Comparison of ENCODE assay signal across 27 cellular contexts in genomic region chr7:54940748-54941147, GRCh38.
"Had no signal": no experiment of that assay in that cellular context is flagged by ENCODE, and none has a peak within 500 bp of the region (broad histone marks: within the 10 kb centered on the region; RNA-seq: fewer than 3 reads in every experiment).

No MANE protein-coding gene starts in this region.

- DNase-seq: activated CD4-positive, alpha-beta memory T cell treated with anti-CD3 and anti-CD28 coated beads for 36 hours; activated CD4-positive, alpha-beta T cell treated with anti-CD3 and anti-CD28 coated beads for 36 hours; activated CD4-positive, alpha-beta T cell treated with anti-CD3 and anti-CD28 coated beads, Interleukin-2, amount 10 ng/mL, durations not matched to agents 24 days and 14 days; activated CD4-positive, CD25-positive, alpha-beta regulatory T cell; activated CD4-positive, CD25-positive, alpha-beta regulatory T cell treated with anti-CD3 and anti-CD28 coated beads, Interleukin-2, amount 50 U/mL, for 72 hours; activated CD8-positive, alpha-beta memory T cell treated with anti-CD3 and anti-CD28 coated beads, Interleukin-2, amount 10 ng/mL, durations not matched to agents 7 days and 5 days; activated CD8-positive, alpha-beta memory T cell treated with anti-CD3 and anti-CD28 coated beads, Interleukin-2, amount 50 U/mL, for 4 hours; activated CD8-positive, alpha-beta T cell treated with anti-CD3 and anti-CD28 coated beads, Interleukin-2, amount 10 ng/mL, durations not matched to agents 7 days and 5 days; activated effector memory CD4-positive, alpha-beta T cell treated with anti-CD3 and anti-CD28 coated beads, Interleukin-2, amount 50 U/mL, for 16 hours; activated naive CD4-positive, alpha-beta T cell treated with anti-CD3 and anti-CD28 coated beads, Interleukin-2, amount 10 ng/mL, durations not matched to agents 7 days and 5 days; activated naive CD8-positive, alpha-beta T cell treated with anti-CD3 and anti-CD28 coated beads, Interleukin-2, amount 10 ng/mL, durations not matched to agents 7 days and 5 days; activated T-cell treated with anti-CD3 and anti-CD28 coated beads, Interleukin-2, amount 50 U/mL, for 1 hour; activated T-cell treated with anti-CD3 and anti-CD28 coated beads, Interleukin-2, amount 50 U/mL, for 48 hours; central memory CD4-positive, alpha-beta T cell; cerebellar nuclear complex; colonic mucosa; dorsolateral prefrontal cortex; effector memory CD8-positive, alpha-beta T cell; esophagus squamous epithelium; foreskin fibroblast; head of caudate nucleus; hippocampal formation; T-helper 2 cell had no signal

- ATAC-seq: activated CD4-positive, alpha-beta T cell treated with anti-CD3 and anti-CD28 coated beads for 36 hours; activated CD8-positive, alpha-beta memory T cell treated with anti-CD3 and anti-CD28 coated beads, Interleukin-2, amount 10 ng/mL, durations not matched to agents 7 days and 5 days; activated CD8-positive, alpha-beta T cell treated with anti-CD3 and anti-CD28 coated beads, Interleukin-2, amount 10 ng/mL, durations not matched to agents 7 days and 5 days; activated naive CD4-positive, alpha-beta T cell treated with anti-CD3 and anti-CD28 coated beads, Interleukin-2, amount 50 U/mL, for 72 hours; effector memory CD8-positive, alpha-beta T cell had no signal

- H3K4me3 ChIP-seq: ascending aorta, breast epithelium, cardiac muscle cell, colonic mucosa, dorsolateral prefrontal cortex, esophagus squamous epithelium had no signal
